Comparison of ENCODE assay signal across 18 cellular contexts in the genomic region with DNA sequence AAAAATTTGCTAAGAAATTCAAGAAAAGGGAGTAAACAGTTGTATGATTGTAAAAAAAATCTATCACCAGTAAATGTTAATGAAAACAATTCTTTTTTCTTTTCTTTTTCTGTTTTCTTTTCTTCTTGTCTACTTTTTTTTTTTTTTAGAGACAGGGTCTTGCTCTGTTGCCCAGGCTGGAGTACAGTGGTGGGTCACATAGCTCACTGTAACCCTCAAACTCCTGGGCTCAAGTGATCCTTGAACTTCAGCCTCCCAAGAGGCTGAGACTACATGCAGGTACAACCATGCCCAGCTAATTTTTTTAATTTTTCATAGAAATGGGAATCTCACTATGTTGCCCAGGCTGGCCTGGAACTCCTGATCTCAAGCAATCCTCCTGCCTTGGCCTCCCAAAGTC. TPM values are rescaled to one million over a fixed set of nuclear protein-coding genes. Genes with fewer than 3 reads are reported as not detected.
A peak's percentile ranks its signal among the peaks of the same experiment; 100 is the strongest.
DNase-seq lines count a peak whose midpoint lies in the region; ATAC-seq, FAIRE-seq and TF ChIP-seq lines count a peak whose summit lies in the region.
"Had no signal": no experiment of that assay in that cellular context is flagged by ENCODE, and none has a peak within 500 bp of the region (broad histone marks: within the 10 kb centered on the region; RNA-seq: fewer than 3 reads in every experiment).

No MANE protein-coding gene starts in this region.

- intact Hi-C loops in dendritic cell treated with granulocyte-macrophage colony-stimulating factor and Interleukin-4, amounts not matched to agents 40 ng/mL and 50 ng/mL, for 4 days (cut with micrococcal nuclease), result loop anchor here (5.0 kb wide), 1 partner anchor 45 kb away; no protein-coding TSS in a partner anchor
- intact Hi-C loops in activated naive CD4-positive, alpha-beta T cell treated with anti-CD3 and anti-CD28 coated beads for 36 hours (cut with micrococcal nuclease), result no loop called here

- no peak for TF ChIP-seq POLR2A in A549 (IDR thresholded peaks at IDR 0.05; ENCODE audit: low read length)
- no peak for TF ChIP-seq POLR2A in erythroblast (IDR thresholded peaks at IDR 0.05; ENCODE audit: low read length)

- no peaks in the 10 kb centered on the region for H3K36me3 ChIP-seq in HEK293 (ENCODE audit: control insufficient read depth in 2 of 2, insufficient read depth in 1 of 2, low read length in 2 of 2)
- H3K36me3 ChIP-seq: BE2C, HAP-1 had no signal

- no peak for TF ChIP-seq EP300 in A549 (IDR thresholded peaks at IDR 0.05)

- H3K27ac Mint-ChIP-seq in dendritic cell treated with granulocyte-macrophage colony-stimulating factor and Interleukin-4, amounts not matched to agents 40 ng/mL and 50 ng/mL, for 4 days, result peak overlapping the region; percentile 15
- peak overlapping the region; percentile 15 for H3K27ac Mint-ChIP-seq in stimulated activated memory B cell treated with anti-CD40 and anti-IgM and Interleukin-4, amounts not matched to agents 10 μg/mL and 1 μg/mL and 100 μg/mL, for 72 hours
- no peak overlapping the region for H3K27ac Mint-ChIP-seq in activated naive CD4-positive, alpha-beta T cell treated with anti-CD3 and anti-CD28 coated beads for 36 hours
- H3K27ac Mint-ChIP-seq: CD14-positive monocyte; CD4-positive, alpha-beta memory T cell had no signal

- H3K36me3 Mint-ChIP-seq in dendritic cell treated with granulocyte-macrophage colony-stimulating factor and Interleukin-4, amounts not matched to agents 40 ng/mL and 50 ng/mL, for 4 days (ENCODE audit: low read depth), result no peaks in the 10 kb centered on the region
- no peaks in the 10 kb centered on the region for H3K36me3 Mint-ChIP-seq in stimulated activated memory B cell treated with anti-CD40 and anti-IgM and Interleukin-4, amounts not matched to agents 10 μg/mL and 1 μg/mL and 100 μg/mL, for 72 hours
- H3K36me3 Mint-ChIP-seq in activated naive CD4-positive, alpha-beta T cell treated with anti-CD3 and anti-CD28 coated beads for 36 hours (ENCODE audit: low read depth), result no peaks in the 10 kb centered on the region
- H3K36me3 Mint-ChIP-seq: CD14-positive monocyte; CD4-positive, alpha-beta memory T cell had no signal

- ATAC-seq in A549, result no peak
- ATAC-seq in stimulated activated memory B cell treated with anti-CD40 and anti-IgM and Interleukin-4, amounts not matched to agents 10 μg/mL and 1 μg/mL and 100 μg/mL, for 72 hours, result no peak
- ATAC-seq: GM12878 had no signal

- H3K4me1 ChIP-seq in A549 (peaks cover 50% of the 10 kb centered on the region), HEK293 (ENCODE audit: control insufficient read depth, insufficient read depth, low read length) (peaks cover 3% of the 10 kb centered on the region; the same call in 1 of the 2 replicates)
- H3K4me1 ChIP-seq: BE2C, HAP-1 had no signal

- peaks cover under 1% of the 10 kb centered on the region for H3K27me3 Mint-ChIP-seq in dendritic cell treated with granulocyte-macrophage colony-stimulating factor and Interleukin-4, amounts not matched to agents 40 ng/mL and 50 ng/mL, for 4 days
- H3K27me3 Mint-ChIP-seq in stimulated activated memory B cell treated with anti-CD40 and anti-IgM and Interleukin-4, amounts not matched to agents 10 μg/mL and 1 μg/mL and 100 μg/mL, for 72 hours, result no peaks in the 10 kb centered on the region
- H3K27me3 Mint-ChIP-seq in activated naive CD4-positive, alpha-beta T cell treated with anti-CD3 and anti-CD28 coated beads for 36 hours (ENCODE audit: low read depth), result no peaks in the 10 kb centered on the region
- H3K27me3 Mint-ChIP-seq: CD4-positive, alpha-beta memory T cell had no signal

- no peak overlapping the region for H3K4me3 ChIP-seq in A549
- H3K4me3 ChIP-seq in HEK293 (ENCODE audit: low read depth, low read length), result no peak overlapping the region
- H3K4me3 ChIP-seq: GM12878, GM23248, HAP-1 had no signal

- H3K9me3 ChIP-seq in A549, result no peaks in the 10 kb centered on the region
- no peaks in the 10 kb centered on the region for H3K9me3 ChIP-seq in HEK293 (ENCODE audit: control insufficient read depth, insufficient read depth, low read depth, low read length)
- H3K9me3 ChIP-seq: BE2C, HAP-1 had no signal

- CTCF ChIA-PET in A549 (lab: Yijun Ruan, JAX) (interaction anchor here (0.6 to 1.4 kb wide), 3 partner anchors 55 to 188 kb away, joined by 3 read pairs; no protein-coding TSS in a partner anchor), HEK293 (lab: Yijun Ruan, JAX) (interaction anchor here (0.6 kb wide), 1 partner anchor 188 kb away, joined by 3 read pairs; no protein-coding TSS in a partner anchor)
- CTCF ChIA-PET in activated naive CD4-positive, alpha-beta T cell treated with anti-CD3 and anti-CD28 coated beads for 36 hours (lab: Charles Lee), result no interaction called here

- H3K4me2 ChIP-seq in A549, result peak overlapping the region; percentile 57
- H3K4me2 ChIP-seq: KMS-11 had no signal

- TF ChIP-seq CTCF in A549 (IDR thresholded peaks at IDR 0.05), result no peak
- TF ChIP-seq CTCF in HEK293 (tag by site-specific recombination; IDR thresholded peaks at IDR 0.05), result no peak

- POLR2A ChIA-PET in A549 (lab: Yijun Ruan, JAX) (interaction anchor here (0.6 to 0.8 kb wide), 2 partner anchors 27 to 77 kb away, joined by 3 read pairs; no protein-coding TSS in a partner anchor), HEK293 (lab: Yijun Ruan, JAX) (no interaction called here)

- H3K4me1 Mint-ChIP-seq in dendritic cell treated with granulocyte-macrophage colony-stimulating factor and Interleukin-4, amounts not matched to agents 40 ng/mL and 50 ng/mL, for 4 days (ENCODE audit: low read depth), result peaks cover 44% of the 10 kb centered on the region
- peaks cover 7% of the 10 kb centered on the region for H3K4me1 Mint-ChIP-seq in stimulated activated memory B cell treated with anti-CD40 and anti-IgM and Interleukin-4, amounts not matched to agents 10 μg/mL and 1 μg/mL and 100 μg/mL, for 72 hours
- H3K4me1 Mint-ChIP-seq in activated naive CD4-positive, alpha-beta T cell treated with anti-CD3 and anti-CD28 coated beads for 36 hours (ENCODE audit: low read depth), result no peaks in the 10 kb centered on the region
- H3K4me1 Mint-ChIP-seq: CD4-positive, alpha-beta memory T cell had no signal

- no peak for TF ChIP-seq RAD21 in A549 (conservative IDR thresholded peaks at IDR 0.05 in 1 of 2, IDR thresholded peaks at IDR 0.05 in 1 of 2)

- no peak for DNase-seq in A549 (ENCODE audit: low read depth in 1 of 2, low spot score in 1 of 2)
- no peak for DNase-seq in erythroblast (lab: John Stamatoyannopoulos, UW)
- DNase-seq in activated naive CD4-positive, alpha-beta T cell treated with anti-CD3 and anti-CD28 coated beads for 36 hours, result no peak
- DNase-seq: ACHN; BE2C; CD4-positive, alpha-beta memory T cell; DMS153; DND-41; EL; GM23248 had no signal

- FAIRE-seq in A549 (lab: Jason Lieb, UNC), result no peak
- FAIRE-seq: GM12878, GM19239 had no signal

- H3K27ac ChIP-seq in A549 (peak overlapping the region; percentile 61 to 66), HEK293 (ENCODE audit: extremely low read depth, low read depth, low read length) (no peak overlapping the region)
- H3K27ac ChIP-seq: GM23248, KMS-11 had no signal

- no peak overlapping the region for H3K4me3 Mint-ChIP-seq in dendritic cell treated with granulocyte-macrophage colony-stimulating factor and Interleukin-4, amounts not matched to agents 40 ng/mL and 50 ng/mL, for 4 days
- no peak overlapping the region for H3K4me3 Mint-ChIP-seq in stimulated activated memory B cell treated with anti-CD40 and anti-IgM and Interleukin-4, amounts not matched to agents 10 μg/mL and 1 μg/mL and 100 μg/mL, for 72 hours
- H3K4me3 Mint-ChIP-seq in activated naive CD4-positive, alpha-beta T cell treated with anti-CD3 and anti-CD28 coated beads for 36 hours, result no peak overlapping the region
- H3K4me3 Mint-ChIP-seq: CD14-positive monocyte; CD4-positive, alpha-beta memory T cell had no signal

- no peaks in the 10 kb centered on the region for H3K9me3 Mint-ChIP-seq in dendritic cell treated with granulocyte-macrophage colony-stimulating factor and Interleukin-4, amounts not matched to agents 40 ng/mL and 50 ng/mL, for 4 days
- H3K9me3 Mint-ChIP-seq in stimulated activated memory B cell treated with anti-CD40 and anti-IgM and Interleukin-4, amounts not matched to agents 10 μg/mL and 1 μg/mL and 100 μg/mL, for 72 hours, result no peaks in the 10 kb centered on the region
- H3K9me3 Mint-ChIP-seq in activated naive CD4-positive, alpha-beta T cell treated with anti-CD3 and anti-CD28 coated beads for 36 hours, result no peaks in the 10 kb centered on the region
- H3K9me3 Mint-ChIP-seq: CD14-positive monocyte; CD4-positive, alpha-beta memory T cell had no signal

TF ChIP-seq in A549, 52 proteins besides CTCF, POLR2A, EP300 and RAD21 (continues in another document):
- TF ChIP-seq GATA3 (IDR thresholded peaks at IDR 0.05; ENCODE audit: borderline replicate concordance) (no peak), NFE2L2 (conservative IDR thresholded peaks at IDR 0.05; ENCODE audit: low read length) (no peak), ZFP36 (IDR thresholded peaks at IDR 0.05; ENCODE audit: borderline replicate concordance, partially characterized antibody) (no peak), EHF (CRISPR knock-in tag; IDR thresholded peaks at IDR 0.05) (no peak)
- TF ChIP-seq, protein P1, sequence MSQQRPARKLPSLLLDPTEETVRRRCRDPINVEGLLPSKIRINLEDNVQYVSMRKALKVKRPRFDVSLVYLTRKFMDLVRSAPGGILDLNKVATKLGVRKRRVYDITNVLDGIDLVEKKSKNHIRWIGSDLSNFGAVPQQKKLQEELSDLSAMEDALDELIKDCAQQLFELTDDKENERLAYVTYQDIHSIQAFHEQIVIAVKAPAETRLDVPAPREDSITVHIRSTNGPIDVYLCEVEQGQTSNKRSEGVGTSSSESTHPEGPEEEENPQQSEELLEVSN (IDR thresholded peaks at IDR 0.05; ENCODE audit: borderline replicate concordance, low read depth), result no peak

TF ChIP-seq in HEK293, 187 proteins besides CTCF, POLR2A, EP300 and RAD21 (continues in another document):
- no peak for TF ChIP-seq ZNF302 (tag by site-specific recombination; IDR thresholded peaks at IDR 0.05; ENCODE audit: low read depth)

RNA-seq across cellular contexts. Expression of a gene that starts 57.2 kb away (rescaled TPM):
- polyA plus RNA-seq in A549 (2011; rRNA removed) (28.5 and 30.0 TPM in 2 replicates), A549 (2017; fragmentation: RNase III; extraction: RNeasy Plus Mini Kit Qiagen cat#74134 plus additional on column Dnase treatment) (12.0 to 13.6 TPM (median 13.3 TPM) in 3 replicates)
- 13.3 and 16.8 TPM in 2 replicates for polyA plus RNA-seq in A549 (2012; cell fraction: cytosol; rRNA removed)
- polyA plus RNA-seq in A549 (2012; cell fraction: nucleus; rRNA removed), result 16.9 and 26.7 TPM in 2 replicates
- 29.1 and 42.6 TPM in 2 replicates for polyA minus RNA-seq in A549 (2011; rRNA and poly(A)+ RNA removed)
- 10 to 100 TPM; 13.7 to 14.6 TPM for total RNA-seq in activated naive CD4-positive, alpha-beta T cell treated with anti-CD3 and anti-CD28 coated beads for 36 hours
